Comparison of ENCODE assay signal across 13 cellular contexts in genomic region chr7:116951366-116952292, GRCh38. TPM values are rescaled to one million over a fixed set of nuclear protein-coding genes. Genes with fewer than 3 reads are reported as not detected.
DNase-seq lines count a peak whose midpoint lies in the region; ATAC-seq and TF ChIP-seq lines count a peak whose summit lies in the region.
"Had no signal": no experiment of that assay in that cellular context is flagged by ENCODE, and none has a peak within 500 bp of the region (broad histone marks: within the 10 kb centered on the region; RNA-seq: fewer than 3 reads in every experiment).

No MANE protein-coding gene starts in this region.

- H3K4me3 Mint-ChIP-seq in effector memory CD8-positive, alpha-beta T cell, result peak overlapping the region; percentile 82 to 84

- no peaks in the 10 kb centered on the region for H4K20me1 ChIP-seq in HCT116 (ENCODE audit: insufficient read depth)

- RAD21 ChIA-PET in HCT116 (lab: Charles Lee; ENCODE audit: low non-redundant PET in 1 of 2, low total read pairs in 2 of 2, uncharacterized antibody in 2 of 2, unreplicated experiment in 2 of 2), result no interaction called here

- peaks cover 13% of the 10 kb centered on the region for H3K79me2 ChIP-seq in HCT116 (ENCODE audit: insufficient read depth, low read length)

- no peaks in the 10 kb centered on the region for H3K9me3 ChIP-seq in HCT116 (ENCODE audit: control insufficient read depth in 1 of 2, insufficient read depth in 1 of 2, low read depth in 1 of 2, low read length in 2 of 2)
- H3K9me3 ChIP-seq in gastrocnemius medialis, result no peaks in the 10 kb centered on the region

- H3K36me3 ChIP-seq in HCT116 (ENCODE audit: control insufficient read depth in 1 of 2, insufficient read depth in 2 of 2, low read length in 2 of 2) (no peaks in the 10 kb centered on the region), gastrocnemius medialis (no peaks in the 10 kb centered on the region)

- BruUV-seq in HCT116 (replicated peaks; lab: Mats Ljungman, UMichigan), result no TSS peak

- H2AFZ ChIP-seq in HCT116 (ENCODE audit: low read depth, low read length, poor library complexity, severe bottlenecking), result peak overlapping the region; percentile 42

- CTCF ChIA-PET in HCT116 (lab: Charles Lee) (interaction anchor here (1.8 kb wide), 1 partner anchor 21 kb away, joined by 6 read pairs; no protein-coding TSS in a partner anchor), RWPE1 (lab: Yijun Ruan, JAX) (no interaction called here)

- no peaks in the 10 kb centered on the region for H3K27me3 Mint-ChIP-seq in effector memory CD8-positive, alpha-beta T cell
- H3K27me3 Mint-ChIP-seq: activated CD4-positive, alpha-beta memory T cell treated with anti-CD3 and anti-CD28 coated beads for 36 hours had no signal

- POLR2A ChIA-PET in HCT116 (lab: Charles Lee) (no interaction called here), RWPE1 (lab: Yijun Ruan, JAX; ENCODE audit: low non-redundant PET) (no interaction called here)

- peak; percentile 15 for ATAC-seq in HCT116
- no peak for ATAC-seq in effector memory CD8-positive, alpha-beta T cell (replicated peaks)
- ATAC-seq in gastrocnemius medialis, result no peak

- no peak for TF ChIP-seq POLR2A in HCT116 (IDR thresholded peaks at IDR 0.05; ENCODE audit: borderline replicate concordance, extremely low read depth, insufficient read depth, insufficient read length)
- no peak for TF ChIP-seq POLR2A in gastrocnemius medialis (IDR thresholded peaks at IDR 0.05)

- peak overlapping the region; percentile 48 for H3K9ac ChIP-seq in HCT116 (ENCODE audit: low read length)

- H3K4me3 ChIP-seq in HCT116 (replicated peaks in 1 of 2; ENCODE audit: low read depth in 1 of 2, low read length in 2 of 2) (peak overlapping the region; percentile 36 to 84), gastrocnemius medialis (peak overlapping the region in 2 of 4 donors; percentile 9 to 41)

- intact Hi-C loops in HCT116 (cut with micrococcal nuclease) (no loop called here), gastrocnemius medialis (cut with DNase I; ENCODE audit: low total_unique reads) (loop anchor here (2.0 to 10.0 kb wide), 4 partner anchors 71 to 319 kb away; partner anchors contain the start of genes CAPZA2 and MET)

- peak overlapping the region; percentile 98 for H3K4me2 ChIP-seq in HCT116 (ENCODE audit: low read length)

- peak overlapping the region; percentile 86; the same call in 1 of the 2 replicates for H3K27ac ChIP-seq in HCT116 (ENCODE audit: low read depth, low read length)
- H3K27ac ChIP-seq in gastrocnemius medialis, result peak overlapping the region in 3 of 4 donors; percentile 94 to 98 (median 95)
- H3K27ac ChIP-seq in RWPE1, result no peak overlapping the region

- no peaks in the 10 kb centered on the region for H3K9me2 ChIP-seq in HCT116 (ENCODE audit: insufficient read depth)

- TF ChIP-seq CTCF in HCT116 (IDR thresholded peaks at IDR 0.05 in 2 of 3, conservative IDR thresholded peaks at IDR 0.05 in 1 of 3; ENCODE audit: borderline replicate concordance in 1 of 3, insufficient read depth in 1 of 3, low read depth in 2 of 3, low read length in 2 of 3) (no peak), gastrocnemius medialis (IDR thresholded peaks at IDR 0.05 in 4 of 5, conservative IDR thresholded peaks at IDR 0.05 in 1 of 5) (no peak), RWPE1 (conservative IDR thresholded peaks at IDR 0.05; ENCODE audit: low read depth) (no peak)

- TF ChIP-seq RAD21 in HCT116 (IDR thresholded peaks at IDR 0.05; ENCODE audit: low read depth), result no peak

- H3K9me3 Mint-ChIP-seq in effector memory CD8-positive, alpha-beta T cell, result no peaks in the 10 kb centered on the region
- H3K9me3 Mint-ChIP-seq: activated CD4-positive, alpha-beta memory T cell treated with anti-CD3 and anti-CD28 coated beads for 36 hours; activated naive CD4-positive, alpha-beta T cell treated with anti-CD3 and anti-CD28 coated beads for 36 hours had no signal

- H3K27me3 ChIP-seq in HCT116 (ENCODE audit: insufficient read depth, low read length) (no peaks in the 10 kb centered on the region), gastrocnemius medialis (no peaks in the 10 kb centered on the region)

- peaks cover 10 to 13% of the 10 kb centered on the region in 2 donors for H3K4me1 Mint-ChIP-seq in effector memory CD8-positive, alpha-beta T cell (ENCODE audit: low read depth in 2 of 2)

- H3K36me3 Mint-ChIP-seq in effector memory CD8-positive, alpha-beta T cell (ENCODE audit: insufficient read depth), result peaks cover 7% of the 10 kb centered on the region
- H3K36me3 Mint-ChIP-seq: activated CD4-positive, alpha-beta memory T cell treated with anti-CD3 and anti-CD28 coated beads for 36 hours had no signal

- DNase-seq in HCT116 (ENCODE audit: low read depth, low spot score) (peak; percentile 48), NCI-H69 (lab: John Stamatoyannopoulos, UW) (peak; percentile 29), gastrocnemius medialis (no peak), GM03348 (ENCODE audit: low spot score) (no peak), RWPE1 (ENCODE audit: low spot score) (no peak)
- DNase-seq in effector memory CD8-positive, alpha-beta T cell, result no peak
- DNase-seq in activated CD4-positive, CD25-positive, alpha-beta regulatory T cell treated with anti-CD3 and anti-CD28 coated beads, Interleukin-2, amount 50 U/mL, for 72 hours, result no peak
- DNase-seq: activated CD4-positive, alpha-beta memory T cell treated with anti-CD3 and anti-CD28 coated beads for 36 hours; activated naive CD4-positive, alpha-beta T cell treated with anti-CD3 and anti-CD28 coated beads for 36 hours; cortex of kidney; foreskin fibroblast; NCI-H187 treated with DMSO at 0.1 percent for 48 hours; SW 1271 had no signal

- in situ Hi-C loops in gastrocnemius medialis (cut with MboI; ENCODE audit: low sequenced_read_pairs in 4 of 4), result loop anchor here in 1 of 4 donors (10.0 kb wide), 1 partner anchor 87 kb away; the partner anchor contains the start of gene CAPZA2

- no peak overlapping the region for H3K27ac Mint-ChIP-seq in effector memory CD8-positive, alpha-beta T cell
- H3K27ac Mint-ChIP-seq: activated CD4-positive, alpha-beta memory T cell treated with anti-CD3 and anti-CD28 coated beads for 36 hours; activated naive CD4-positive, alpha-beta T cell treated with anti-CD3 and anti-CD28 coated beads for 36 hours had no signal

- H3K4me1 ChIP-seq in HCT116 (ENCODE audit: control insufficient read depth in 1 of 2, insufficient read depth in 2 of 2, low read length in 2 of 2), result peaks cover 13 to 33% of the 10 kb centered on the region in 2 experiments
- peaks cover 28 to 32% of the 10 kb centered on the region in 2 donors for H3K4me1 ChIP-seq in gastrocnemius medialis

TF ChIP-seq in HCT116, 20 proteins besides CTCF, POLR2A, EP300 and RAD21 (continues in another document):
- TF ChIP-seq JUND (IDR thresholded peaks at IDR 0.05), result no peak
- TF ChIP-seq ZBTB33 (IDR thresholded peaks at IDR 0.05; ENCODE audit: extremely low read depth, insufficient replicate concordance, low read length), result no peak
- no peak for TF ChIP-seq ZNF274 (IDR thresholded peaks at IDR 0.05; ENCODE audit: low read depth, low read length)
- no peak for TF ChIP-seq EGR1 (IDR thresholded peaks at IDR 0.05; ENCODE audit: low read depth)
- no peak for TF ChIP-seq EZH2 (IDR thresholded peaks at IDR 0.05)
- TF ChIP-seq EZH2phosphoT487 (IDR thresholded peaks at IDR 0.05; ENCODE audit: borderline replicate concordance), result no peak
- no peak for TF ChIP-seq MAX (IDR thresholded peaks at IDR 0.05)
- 0 out of 2 replicates have a peak, but pooled peaks have one; percentile 29 for TF ChIP-seq CBX3 (IDR thresholded peaks at IDR 0.05; ENCODE audit: low read depth)
- TF ChIP-seq, protein P1, sequence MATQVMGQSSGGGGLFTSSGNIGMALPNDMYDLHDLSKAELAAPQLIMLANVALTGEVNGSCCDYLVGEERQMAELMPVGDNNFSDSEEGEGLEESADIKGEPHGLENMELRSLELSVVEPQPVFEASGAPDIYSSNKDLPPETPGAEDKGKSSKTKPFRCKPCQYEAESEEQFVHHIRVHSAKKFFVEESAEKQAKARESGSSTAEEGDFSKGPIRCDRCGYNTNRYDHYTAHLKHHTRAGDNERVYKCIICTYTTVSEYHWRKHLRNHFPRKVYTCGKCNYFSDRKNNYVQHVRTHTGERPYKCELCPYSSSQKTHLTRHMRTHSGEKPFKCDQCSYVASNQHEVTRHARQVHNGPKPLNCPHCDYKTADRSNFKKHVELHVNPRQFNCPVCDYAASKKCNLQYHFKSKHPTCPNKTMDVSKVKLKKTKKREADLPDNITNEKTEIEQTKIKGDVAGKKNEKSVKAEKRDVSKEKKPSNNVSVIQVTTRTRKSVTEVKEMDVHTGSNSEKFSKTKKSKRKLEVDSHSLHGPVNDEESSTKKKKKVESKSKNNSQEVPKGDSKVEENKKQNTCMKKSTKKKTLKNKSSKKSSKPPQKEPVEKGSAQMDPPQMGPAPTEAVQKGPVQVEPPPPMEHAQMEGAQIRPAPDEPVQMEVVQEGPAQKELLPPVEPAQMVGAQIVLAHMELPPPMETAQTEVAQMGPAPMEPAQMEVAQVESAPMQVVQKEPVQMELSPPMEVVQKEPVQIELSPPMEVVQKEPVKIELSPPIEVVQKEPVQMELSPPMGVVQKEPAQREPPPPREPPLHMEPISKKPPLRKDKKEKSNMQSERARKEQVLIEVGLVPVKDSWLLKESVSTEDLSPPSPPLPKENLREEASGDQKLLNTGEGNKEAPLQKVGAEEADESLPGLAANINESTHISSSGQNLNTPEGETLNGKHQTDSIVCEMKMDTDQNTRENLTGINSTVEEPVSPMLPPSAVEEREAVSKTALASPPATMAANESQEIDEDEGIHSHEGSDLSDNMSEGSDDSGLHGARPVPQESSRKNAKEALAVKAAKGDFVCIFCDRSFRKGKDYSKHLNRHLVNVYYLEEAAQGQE (IDR thresholded peaks at IDR 0.05; ENCODE audit: low read depth), result no peak
- no peak for TF ChIP-seq ZFX (IDR thresholded peaks at IDR 0.05)

RNA-seq across cellular contexts. Expression of gene ST7, which starts 1.7 kb away (rescaled TPM):
- total RNA-seq in HCT116 (2021; ENCODE audit: unreplicated experiment), result 12.6 TPM
- polyA plus RNA-seq in HCT116 (2012), result 6.2 and 7.9 TPM in 2 replicates
- 10 to 100 TPM in 3 of 4 donors, 1 to 10 TPM in 1; 5.5 to 14.5 (median 11.9) TPM for total RNA-seq in gastrocnemius medialis

Comparison
In these comparisons a context has a peak if more than half of its experiments do, and no peak if none do; other contexts are left out.
1. DNase-seq: peak in HCT116 (single experiment) and NCI-H69 (single experiment); none in effector memory CD8-positive, alpha-beta T cell (0 of 3), gastrocnemius medialis (0 of 2), GM03348 (single experiment), RWPE1 (single experiment) and activated CD4-positive, CD25-positive, alpha-beta regulatory T cell treated with anti-CD3 and anti-CD28 coated beads, Interleukin-2, amount 50 U/mL, for 72 hours (single experiment).